1 cellular context compared by ENCODE assay signal in genomic region chr19:51421229-51422052, GRCh38.
TF ChIP-seq lines count a peak whose summit lies in the region.

No MANE protein-coding gene starts in this region.

TF ChIP-seq in K562, 482 proteins besides CTCF, POLR2A, EP300 and RAD21 (continued from another document):
- TF ChIP-seq CUX1 (CRISPR knock-in tag; IDR thresholded peaks at IDR 0.05) (no peak), ZFPM2 (CRISPR knock-in tag; IDR thresholded peaks at IDR 0.05) (no peak), THRA (IDR thresholded peaks at IDR 0.05) (no peak), FOXA3 (CRISPR knock-in tag; conservative IDR thresholded peaks at IDR 0.05 in 1 of 2, IDR thresholded peaks at IDR 0.05 in 1 of 2) (no peak), ZNF347 (CRISPR knock-in tag; IDR thresholded peaks at IDR 0.05; ENCODE audit: low read depth) (no peak), SMAD4 (CRISPR knock-in tag; conservative IDR thresholded peaks at IDR 0.05) (no peak), MGA (IDR thresholded peaks at IDR 0.05) (no peak), PPARD (CRISPR knock-in tag; IDR thresholded peaks at IDR 0.05) (no peak), NBN (IDR thresholded peaks at IDR 0.05; ENCODE audit: low read depth) (no peak), PHB (CRISPR knock-in tag; IDR thresholded peaks at IDR 0.05) (no peak), CHD1 (IDR thresholded peaks at IDR 0.05; ENCODE audit: low read length) (no peak), POU5F1 (IDR thresholded peaks at IDR 0.05; ENCODE audit: borderline replicate concordance, low read depth, low read length, partially characterized antibody) (no peak), DIDO1 (tag; IDR thresholded peaks at IDR 0.05; ENCODE audit: low read depth) (no peak), ZNF609 (CRISPR knock-in tag; IDR thresholded peaks at IDR 0.05; ENCODE audit: borderline replicate concordance) (no peak), STAT6 (CRISPR knock-in tag; IDR thresholded peaks at IDR 0.05) (no peak), DPF2 (IDR thresholded peaks at IDR 0.05) (no peak), EP400 (IDR thresholded peaks at IDR 0.05) (no peak), ZBED1 (IDR thresholded peaks at IDR 0.05) (0 out of 2 replicates have a peak, but pooled peaks have one; percentile 15), IRF1 (CRISPR knock-in tag; IDR thresholded peaks at IDR 0.05; ENCODE audit: borderline replicate concordance) (no peak), SRSF9 (IDR thresholded peaks at IDR 0.05; ENCODE audit: borderline replicate concordance, low read depth, low read length) (no peak), ATF7 (IDR thresholded peaks at IDR 0.05) (no peak)
